In the genomic region with DNA sequence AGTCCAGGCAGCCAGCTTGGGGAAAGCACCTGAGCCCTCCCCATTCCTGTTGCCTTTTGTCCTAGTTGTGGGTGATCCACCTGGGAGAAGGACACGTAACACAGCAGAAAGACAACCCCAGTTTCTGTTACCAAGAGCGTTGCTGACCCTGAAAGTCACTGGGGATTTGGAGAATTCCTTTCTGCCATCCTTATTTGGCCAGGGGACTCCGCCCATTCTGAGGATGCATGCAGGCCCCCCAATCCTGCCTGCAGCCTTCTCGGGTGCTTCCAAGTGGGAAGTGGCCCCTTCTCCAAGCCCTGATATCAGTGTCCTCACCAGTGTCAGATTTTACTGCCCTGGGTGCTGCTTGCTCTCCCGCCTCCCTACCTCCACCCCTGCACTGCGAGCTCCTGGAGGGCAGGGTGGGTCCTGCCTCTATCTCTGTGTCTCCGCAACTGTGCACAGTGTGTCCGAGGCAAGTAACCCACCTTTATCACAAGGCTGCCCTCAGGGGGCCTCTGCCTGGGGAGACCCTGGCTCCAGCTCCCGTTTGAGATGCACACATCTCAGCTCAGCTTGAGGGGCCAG, we compare ENCODE assay signal across 30 cellular contexts. TPM values are rescaled to one million over a fixed set of nuclear protein-coding genes. Genes with fewer than 3 reads are reported as not detected.
A peak's percentile ranks its signal among the peaks of the same experiment; 100 is the strongest.
DNase-seq lines count a peak whose midpoint lies in the region; ATAC-seq, FAIRE-seq and TF ChIP-seq lines count a peak whose summit lies in the region.
"Had no signal": no experiment of that assay in that cellular context is flagged by ENCODE, and none has a peak within 500 bp of the region (broad histone marks: within the 10 kb centered on the region; RNA-seq: fewer than 3 reads in every experiment).

No MANE protein-coding gene starts in this region.

- H2BK120ac ChIP-seq in H1 (replicated peaks; ENCODE audit: low read depth, low read length) (peak overlapping the region; percentile 8), neuronal stem cell (ENCODE audit: low read depth, low read length) (no peak overlapping the region)

- TF ChIP-seq CTCF in H1 (IDR thresholded peaks at IDR 0.05; ENCODE audit: control extremely low read depth in 1 of 3, insufficient read depth in 1 of 3, low read depth in 1 of 3, low read length in 3 of 3) (no peak), nephron progenitor cell (IDR thresholded peaks at IDR 0.05) (no peak)

- CTCF ChIA-PET in H1 (lab: Charles Lee; ENCODE audit: partially characterized antibody) = interaction anchor here (0.9 to 1.3 kb wide), 2 partner anchors 17 to 341 kb away, joined by 3 read pairs; no protein-coding TSS in a partner anchor

- H4K8ac ChIP-seq in H1 (ENCODE audit: extremely low read depth, insufficient read depth, low read length) (no peak overlapping the region), neuronal stem cell (ENCODE audit: low read depth, low read length) (no peak overlapping the region)

- no peak overlapping the region for H3K14ac ChIP-seq in H1 (ENCODE audit: insufficient read length)
- H3K14ac ChIP-seq in neuronal stem cell (ENCODE audit: low read length) = no peak overlapping the region

- DNase-seq in H7 (peak; percentile 32), H1 (ENCODE audit: low read depth in 1 of 2, low spot score in 2 of 2) (no peak), neuronal stem cell (ENCODE audit: low spot score) (no peak), A172 (ENCODE audit: low spot score) (no peak), nephron progenitor cell (no peak)
- DNase-seq: activated CD4-positive, CD25-positive, alpha-beta regulatory T cell treated with anti-CD3 and anti-CD28 coated beads, Interleukin-2, amount 50 U/mL, for 72 hours; activated CD8-positive, alpha-beta T cell treated with anti-CD3 and anti-CD28 coated beads for 36 hours; activated effector memory CD4-positive, alpha-beta T cell treated with anti-CD3 and anti-CD28 coated beads, Interleukin-2, amount 50 U/mL, for 16 hours; activated naive CD8-positive, alpha-beta T cell treated with anti-CD3 and anti-CD28 coated beads, Interleukin-2, amount 10 ng/mL, durations not matched to agents 7 days and 5 days; activated T-cell treated with anti-CD3 and anti-CD28 coated beads for 4 hours; DMS79; effector CD4-positive, alpha-beta T cell; GDM1; MM.1S; NCI-H1417; NCI-H446; nucleus accumbens; SK-N-SH; stimulated activated CD8-positive, alpha-beta memory T cell treated with anti-CD3 and anti-CD28 coated beads, Interleukin-4, amount 100 ng/mL, for 48 hours; transverse colon had no signal

- H2BK5ac ChIP-seq in H1 (ENCODE audit: low read depth, low read length) (peak overlapping the region; percentile 49; the same call in 1 of the 2 replicates), neuronal stem cell (ENCODE audit: low read length) (no peak overlapping the region)

- H3K18ac ChIP-seq in H1 (ENCODE audit: extremely low read depth, low read length) (peak overlapping the region; percentile 84), neuronal stem cell (ENCODE audit: low read length) (peak overlapping the region; percentile 33)

- FAIRE-seq in H1 (lab: Jason Lieb, UNC) = no peak
- FAIRE-seq: TTC549 had no signal

- peaks cover 20% of the 10 kb centered on the region for H3K27me3 Mint-ChIP-seq in nephron progenitor cell (ENCODE audit: low read depth, poor library complexity)
- peaks cover 15% of the 10 kb centered on the region for H3K27me3 Mint-ChIP-seq in activated T-helper 17 cell treated with anti-CD3 and anti-CD28 coated beads, Interleukin-2, amount 50 U/mL, for 72 hours
- H3K27me3 Mint-ChIP-seq: activated naive CD8-positive, alpha-beta T cell treated with anti-CD3 and anti-CD28 coated beads, Interleukin-2, amount 10 ng/mL, durations not matched to agents 7 days and 5 days had no signal

- no peak overlapping the region for H3K9ac ChIP-seq in BLaER1
- no peak overlapping the region for H3K9ac ChIP-seq in H1 (replicated peaks in 1 of 4; ENCODE audit: extremely low read depth in 1 of 4, low read depth in 3 of 4, low read length in 3 of 4)
- no peak overlapping the region for H3K9ac ChIP-seq in neuronal stem cell (ENCODE audit: low read depth, low read length, poor library complexity)
- H3K9ac ChIP-seq: KMS-11, SK-N-SH had no signal

- peak overlapping the region; percentile 48 for H3K4me2 ChIP-seq in BLaER1
- peak overlapping the region in 1 of 2 experiments; percentile 14; a peak in 1 of 4 replicates for H3K4me2 ChIP-seq in H1 (ENCODE audit: insufficient read depth in 1 of 2, low read depth in 2 of 2, low read length in 2 of 2)
- H3K4me2 ChIP-seq in neuronal stem cell (ENCODE audit: insufficient read depth, low read length, poor library complexity, severe bottlenecking) = no peak overlapping the region
- H3K4me2 ChIP-seq: KMS-11, SK-N-SH had no signal

- POLR2A ChIA-PET in H1 (lab: Charles Lee; ENCODE audit: partially characterized antibody) = no interaction called here

- no peak overlapping the region for H3K27ac Mint-ChIP-seq in nephron progenitor cell
- no peak overlapping the region for H3K27ac Mint-ChIP-seq in activated T-helper 17 cell treated with anti-CD3 and anti-CD28 coated beads, Interleukin-2, amount 50 U/mL, for 72 hours
- H3K27ac Mint-ChIP-seq: activated CD8-positive, alpha-beta T cell treated with anti-CD3 and anti-CD28 coated beads for 36 hours; activated naive CD8-positive, alpha-beta T cell treated with anti-CD3 and anti-CD28 coated beads, Interleukin-2, amount 10 ng/mL, durations not matched to agents 7 days and 5 days; memory B cell; T-helper 1 cell treated with Interleukin-12 subunit alpha and Interleukin-12 subunit beta and Interleukin-4 antibody, amounts not matched to agents 30 μg/mL and 1 μg/mL, for 36 hours had no signal

- H3K4me1 ChIP-seq in BLaER1 (peaks cover 14% of the 10 kb centered on the region), H1 (replicated peaks in 1 of 4; ENCODE audit: control insufficient read depth in 3 of 4, insufficient read depth in 4 of 4, low read length in 3 of 4) (peaks cover 9 to 31% (median 18%) of the 10 kb centered on the region in 4 experiments), neuronal stem cell (ENCODE audit: control insufficient read depth in 2 of 2, insufficient read depth in 1 of 2, low read depth in 1 of 2, low read length in 2 of 2) (peaks cover 0 to 6% of the 10 kb centered on the region in 2 donors)

- H3K23ac ChIP-seq in H1 (ENCODE audit: insufficient read length) (no peak overlapping the region), neuronal stem cell (ENCODE audit: low read depth, low read length, poor library complexity) (no peak overlapping the region)

- H3K27ac ChIP-seq in BLaER1 (no peak overlapping the region), H1 (ENCODE audit: low read depth, low read length) (no peak overlapping the region), neuronal stem cell (replicated peaks; ENCODE audit: low read length) (no peak overlapping the region)
- H3K27ac ChIP-seq: C4-2B, epithelial cell of prostate, KMS-11, skin epidermis, transverse colon had no signal

- H4K20me1 ChIP-seq in BLaER1 (no peaks in the 10 kb centered on the region), H1 (replicated peaks in 1 of 2; ENCODE audit: control insufficient read depth in 1 of 2, insufficient read depth in 2 of 2, low read length in 2 of 2) (no peaks in the 10 kb centered on the region)

- no peaks in the 10 kb centered on the region for H3K79me1 ChIP-seq in H1 (ENCODE audit: low read depth, low read length)
- H3K79me1 ChIP-seq in neuronal stem cell (ENCODE audit: low read depth, low read length) = no peaks in the 10 kb centered on the region

- H4K91ac ChIP-seq in H1 (replicated peaks; ENCODE audit: insufficient read length, low read length) = peak overlapping the region; percentile 68
- H4K91ac ChIP-seq in neuronal stem cell (ENCODE audit: low read depth, low read length, poor library complexity) = no peak overlapping the region

- H3K23me2 ChIP-seq in H1 (ENCODE audit: low read depth, low read length) = no peaks in the 10 kb centered on the region

- WGBS in H1 (ENCODE audit: extremely low coverage in 1 of 2, insufficient coverage in 1 of 2, insufficient read length in 1 of 2, insufficient replicate concordance in 2 of 2, low coverage in 1 of 2, low lambda C conversion rate in 2 of 2, missing lambda C conversion rate in 1 of 2), 2 experiments = 80% methylated on average over 9 of the region's 9 CpGs; no CpG with 5 or more reads in 1 of the 2 experiments
- no CpG with 5 or more reads among the region's 9 CpGs for WGBS in neuronal stem cell (ENCODE audit: extremely low coverage in 2 of 2, insufficient read length in 2 of 2, insufficient replicate concordance in 1 of 2), 2 donors

- H3K27me3 ChIP-seq in BLaER1 = no peaks in the 10 kb centered on the region
- no peaks in the 10 kb centered on the region; the same call in 1 of the 2 replicates for H3K27me3 ChIP-seq in H7 (ENCODE audit: control insufficient read depth, insufficient read depth, low read length)
- H3K27me3 ChIP-seq in H1 (replicated peaks in 1 of 4; ENCODE audit: control insufficient read depth in 3 of 4, extremely low read depth in 1 of 4, insufficient read depth in 3 of 4, low read length in 3 of 4) = no peaks in the 10 kb centered on the region; a peak in 1 of 7 replicates
- peaks cover 0 to 64% (median 0%) of the 10 kb centered on the region in 3 experiments for H3K27me3 ChIP-seq in neuronal stem cell (ENCODE audit: control insufficient read depth in 3 of 3, insufficient read depth in 3 of 3, low read depth in 1 of 3, low read length in 3 of 3)
- H3K27me3 ChIP-seq: transverse colon had no signal

- peak overlapping the region; percentile 75 for H2BK20ac ChIP-seq in H1 (ENCODE audit: low read length)

- no peak for TF ChIP-seq RAD21 in H1 (IDR thresholded peaks at IDR 0.05 in 1 of 2, conservative IDR thresholded peaks at IDR 0.05 in 1 of 2; ENCODE audit: low read depth in 2 of 2, low read length in 2 of 2)

- H3K4me3 Mint-ChIP-seq in nephron progenitor cell = no peak overlapping the region
- H3K4me3 Mint-ChIP-seq in activated T-helper 17 cell treated with anti-CD3 and anti-CD28 coated beads, Interleukin-2, amount 50 U/mL, for 72 hours = no peak overlapping the region
- H3K4me3 Mint-ChIP-seq: activated CD8-positive, alpha-beta T cell treated with anti-CD3 and anti-CD28 coated beads for 36 hours; activated naive CD8-positive, alpha-beta T cell treated with anti-CD3 and anti-CD28 coated beads, Interleukin-2, amount 10 ng/mL, durations not matched to agents 7 days and 5 days; memory B cell; T-helper 1 cell treated with Interleukin-12 subunit alpha and Interleukin-12 subunit beta and Interleukin-4 antibody, amounts not matched to agents 30 μg/mL and 1 μg/mL, for 36 hours had no signal

- H3K4me1 Mint-ChIP-seq in nephron progenitor cell = peaks cover 15% of the 10 kb centered on the region
- H3K4me1 Mint-ChIP-seq in activated T-helper 17 cell treated with anti-CD3 and anti-CD28 coated beads, Interleukin-2, amount 50 U/mL, for 72 hours = no peaks in the 10 kb centered on the region
- H3K4me1 Mint-ChIP-seq: activated naive CD8-positive, alpha-beta T cell treated with anti-CD3 and anti-CD28 coated beads, Interleukin-2, amount 10 ng/mL, durations not matched to agents 7 days and 5 days; memory B cell had no signal

- H2BK12ac ChIP-seq in H1 (ENCODE audit: low read depth, low read length) = 0 out of 2 replicates have a peak overlapping the region, but pooled peaks have one; percentile 55
- H2BK12ac ChIP-seq in neuronal stem cell (ENCODE audit: low read length) = no peak overlapping the region

- no peak for ATAC-seq in GM21423 (IDR thresholded peaks at IDR 0.05; ENCODE audit: unreplicated experiment)
- ATAC-seq in activated T-helper 17 cell treated with anti-CD3 and anti-CD28 coated beads, Interleukin-2, amount 50 U/mL, for 72 hours (replicated peaks) = no peak
- ATAC-seq: activated CD8-positive, alpha-beta T cell treated with anti-CD3 and anti-CD28 coated beads for 36 hours had no signal

- no peak overlapping the region for H2AFZ ChIP-seq in H1 (ENCODE audit: low read length)
- no peak overlapping the region for H2AFZ ChIP-seq in neuronal stem cell (ENCODE audit: low read length)

- H3K4ac ChIP-seq in H1 (replicated peaks; ENCODE audit: insufficient read length, low read depth, low read length) = no peak overlapping the region
- no peak overlapping the region for H3K4ac ChIP-seq in neuronal stem cell (ENCODE audit: low read length)

- TF ChIP-seq EP300 in H1 (IDR thresholded peaks at IDR 0.05; ENCODE audit: borderline replicate concordance in 1 of 2, low read depth in 2 of 2, low read length in 2 of 2) = no peak

- H3K9me3 Mint-ChIP-seq in nephron progenitor cell = peaks cover 10% of the 10 kb centered on the region
- H3K9me3 Mint-ChIP-seq in activated T-helper 17 cell treated with anti-CD3 and anti-CD28 coated beads, Interleukin-2, amount 50 U/mL, for 72 hours = peaks cover 2% of the 10 kb centered on the region

- H3K4me3 ChIP-seq in BLaER1 (no peak overlapping the region), H7 (ENCODE audit: insufficient read depth, low read depth, low read length) (no peak overlapping the region), H1 (ENCODE audit: extremely low read depth in 1 of 4, insufficient read depth in 2 of 4, low read depth in 3 of 4, low read length in 4 of 4) (no peak overlapping the region), neuronal stem cell (ENCODE audit: low read length in 2 of 2) (no peak overlapping the region)
- H3K4me3 ChIP-seq: skin epidermis, transverse colon had no signal

- H2AK5ac ChIP-seq in H1 (ENCODE audit: low read depth, low read length) = no peak overlapping the region
- peak overlapping the region; percentile 3 for H2AK5ac ChIP-seq in neuronal stem cell (ENCODE audit: low read depth, low read length)

- no peaks in the 10 kb centered on the region for H3K36me3 Mint-ChIP-seq in nephron progenitor cell (ENCODE audit: low read depth)
- no peaks in the 10 kb centered on the region for H3K36me3 Mint-ChIP-seq in activated T-helper 17 cell treated with anti-CD3 and anti-CD28 coated beads, Interleukin-2, amount 50 U/mL, for 72 hours (ENCODE audit: low read depth)
- H3K36me3 Mint-ChIP-seq: activated naive CD8-positive, alpha-beta T cell treated with anti-CD3 and anti-CD28 coated beads, Interleukin-2, amount 10 ng/mL, durations not matched to agents 7 days and 5 days had no signal

- H3K9me3 ChIP-seq in BLaER1 (peaks cover 4% of the 10 kb centered on the region), H1 (ENCODE audit: insufficient read depth in 2 of 2, low read depth in 1 of 2, low read length in 1 of 2) (no peaks in the 10 kb centered on the region), neuronal stem cell (replicated peaks in 1 of 2; ENCODE audit: control insufficient read depth in 2 of 2, insufficient read depth in 1 of 2, low read depth in 1 of 2, low read length in 2 of 2) (peaks cover 0 to under 1% of the 10 kb centered on the region in 2 donors)
- H3K9me3 ChIP-seq: SK-N-SH had no signal

- H3K36me3 ChIP-seq in BLaER1 (no peaks in the 10 kb centered on the region), H7 (replicated peaks; ENCODE audit: control insufficient read depth, insufficient read depth, low read length) (no peaks in the 10 kb centered on the region), H1 (ENCODE audit: control insufficient read depth in 2 of 4, insufficient read depth in 4 of 4, low read length in 3 of 4) (no peaks in the 10 kb centered on the region), neuronal stem cell (replicated peaks in 1 of 2; ENCODE audit: control insufficient read depth in 2 of 2, insufficient read depth in 2 of 2, low read length in 2 of 2) (no peaks in the 10 kb centered on the region)
- H3K36me3 ChIP-seq: transverse colon had no signal

- H3K79me2 ChIP-seq in H1 (ENCODE audit: control insufficient read depth in 1 of 2, insufficient read depth in 2 of 2, low read length in 2 of 2) = no peaks in the 10 kb centered on the region

- no peak for TF ChIP-seq POLR2A in H1 (IDR thresholded peaks at IDR 0.05; ENCODE audit: control extremely low read depth in 1 of 2, low read depth in 2 of 2, low read length in 2 of 2)

- peak overlapping the region; percentile 89; the same call in 1 of the 2 replicates for H2BK15ac ChIP-seq in H1 (ENCODE audit: low read length)
- H2BK15ac ChIP-seq in neuronal stem cell (ENCODE audit: low read length) = no peak overlapping the region

- no peak overlapping the region for H4K5ac ChIP-seq in H1 (ENCODE audit: insufficient read length, low read depth, low read length)

- H3K56ac ChIP-seq in H1 (replicated peaks; ENCODE audit: insufficient read length, low read depth, low read length) = no peak overlapping the region

RNA-seq across cellular contexts. Expression of gene ADCY1, which starts 9.2 kb away (rescaled TPM):
- total RNA-seq in H7 (2014; rRNA removed; shearing (Covaris generic)) = 5.6 and 8.1 TPM in 2 replicates
- 25.9 and 26.9 TPM in 2 replicates for total RNA-seq in H1 (2021; fragmentation: NEBNext Ultra II Directional; extraction: Animal tissue kit (Norgen Biotek cat#: 25700))
- 7.9 and 11.8 TPM in 2 replicates for polyA plus RNA-seq in H1 (2011; rRNA removed)
- 10.0 TPM for polyA plus RNA-seq in H1 (2011; cell fraction: cytosol; rRNA removed)
- 19.8 TPM for polyA plus RNA-seq in H1 (2011; cell fraction: nucleus; rRNA removed)
- 10.6 to 12.4 TPM (median 11.8 TPM) in 4 replicates for polyA plus RNA-seq in H1 (2012, experiment 1 of 2)
- 5.5 TPM for polyA plus RNA-seq in H1 (2012, experiment 2 of 2)
- polyA plus RNA-seq in H1 (2013, experiment 1 of 2) = 13.8 TPM
- polyA plus RNA-seq in H1 (2013, experiment 2 of 2) = 13.3 TPM
- 40.6 and 43.2 TPM in 2 replicates for polyA minus RNA-seq in H1 (2011; rRNA and poly(A)+ RNA removed)
- polyA minus RNA-seq in H1 (2011; cell fraction: cytosol; rRNA and poly(A)+ RNA removed) = 14.8 TPM
- 21.8 TPM for polyA minus RNA-seq in H1 (2011; cell fraction: nucleus; rRNA and poly(A)+ RNA removed)
- 5.1 TPM for polyA plus RNA-seq in neuronal stem cell (2013, experiment 1 of 2)
- polyA plus RNA-seq in neuronal stem cell (2013, experiment 2 of 2) = 4.8 TPM
- 3.5 and 4.4 TPM in 2 replicates for total RNA-seq in A172 (2014; rRNA removed; shearing (Covaris generic))
- total RNA-seq in activated T-helper 17 cell treated with anti-CD3 and anti-CD28 coated beads, Interleukin-2, amount 50 U/mL, for 72 hours = 1 to 10 TPM; 1.6 to 6.3 TPM
